ENCODE assay signal across 1 cellular context in genomic region chr1:10853701-10854100, GRCh38.
A peak's percentile ranks its signal among the peaks of the same experiment; 100 is the strongest.
TF ChIP-seq lines count a peak whose summit lies in the region.

No MANE protein-coding gene starts in this region.

TF ChIP-seq in HepG2, 621 proteins besides CTCF, POLR2A, EP300 and RAD21:
- TF ChIP-seq MAX (IDR thresholded peaks at IDR 0.05) (no peak), LCORL (IDR thresholded peaks at IDR 0.05) (peak; percentile 4; the same call in 1 of the 2 replicates), LCORL (CRISPR knock-in tag; IDR thresholded peaks at IDR 0.05) (no peak), CREB1 (IDR thresholded peaks at IDR 0.05) (peak; percentile 85), CREB1 (CRISPR knock-in tag; IDR thresholded peaks at IDR 0.05) (no peak)
